26 cellular contexts compared by ENCODE assay signal in the genomic region with DNA sequence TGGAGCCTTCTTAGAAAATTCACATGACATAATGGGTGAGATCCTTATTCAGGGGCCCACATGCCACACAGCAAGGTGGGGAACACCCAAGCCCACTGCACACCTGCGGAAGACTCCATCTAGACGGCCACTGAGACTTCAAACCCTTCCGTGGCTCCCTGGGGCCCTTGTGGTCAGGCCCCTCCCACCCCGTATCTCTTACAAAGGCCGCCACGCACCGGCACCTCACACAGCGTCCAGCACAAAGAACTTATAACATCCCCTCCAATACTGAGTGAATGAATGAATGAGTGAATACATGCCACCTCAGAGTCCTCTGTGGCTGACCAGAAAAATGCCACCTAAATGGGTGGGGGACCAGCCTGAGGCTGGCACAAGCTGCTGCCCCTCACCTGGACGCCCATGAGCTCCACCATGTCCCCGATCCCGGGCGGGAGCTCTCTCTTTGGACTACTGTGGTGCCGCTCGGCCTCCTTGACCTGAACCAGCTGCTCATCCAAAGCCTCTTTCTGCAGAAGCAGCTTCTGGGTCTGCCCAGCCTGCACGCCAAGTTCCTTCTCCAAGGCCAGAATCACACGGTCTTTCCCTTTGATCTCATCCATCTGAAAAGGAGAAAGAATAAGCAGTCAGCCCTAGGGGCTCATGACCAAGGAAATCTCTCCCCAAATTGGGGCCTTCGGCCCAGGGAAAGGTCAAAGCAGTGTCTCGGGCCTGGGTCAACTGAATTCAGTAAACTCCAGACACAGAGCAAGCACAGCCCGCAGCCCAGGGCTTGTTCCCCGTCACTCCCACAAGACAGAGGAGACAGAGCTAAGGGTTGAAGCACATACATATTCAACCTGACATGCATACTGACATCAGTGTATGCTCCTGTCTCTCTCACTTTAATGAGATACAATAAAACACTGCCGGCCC.
"Had no signal": no experiment of that assay in that cellular context is flagged by ENCODE, and none has a peak within 500 bp of the region (broad histone marks: within the 10 kb centered on the region; RNA-seq: fewer than 3 reads in every experiment).

No MANE protein-coding gene starts in this region.

- DNase-seq: caudate nucleus; cortex of kidney; effector memory CD4-positive, alpha-beta T cell; esophagus squamous epithelium; foreskin fibroblast; immature natural killer cell; kidney; left colon; left ventricle myocardium superior; mammary epithelial cell; natural killer cell; occipital lobe; pancreas; right lobe of liver; spleen; stimulated activated CD4-positive, alpha-beta T cell treated with anti-CD3 and anti-CD28 coated beads, Interleukin-15, amount 100 ng/mL, for 24 hours; stimulated activated CD4-positive, alpha-beta T cell treated with anti-CD3 and anti-CD28 coated beads, Interleukin-1b, Interleukin-23, amount 100 ng/mL, for 48 hours; stimulated activated CD4-positive, alpha-beta T cell treated with anti-CD3 and anti-CD28 coated beads, Interleukin-4, amount 100 ng/mL, for 4 hours; stimulated activated naive CD4-positive, alpha-beta T cell treated with Interleukin-2 at 50 U/mL for 16 hours; uterus had no signal

- H3K9me3 Mint-ChIP-seq: immature natural killer cell, natural killer cell, neural crest cell had no signal

- H3K36me3 Mint-ChIP-seq: natural killer cell had no signal

- H3K4me3 Mint-ChIP-seq: immature natural killer cell, natural killer cell, neural crest cell had no signal

- H3K27me3 ChIP-seq: pancreas, right lobe of liver, upper lobe of left lung, uterus had no signal

- H3K4me1 Mint-ChIP-seq: immature natural killer cell, natural killer cell had no signal

- H3K9me3 ChIP-seq: esophagus squamous epithelium, gastroesophageal sphincter, pancreas, prostate gland, right lobe of liver, spleen, suprapubic skin, upper lobe of left lung, uterus had no signal

- H3K27ac ChIP-seq: esophagus squamous epithelium, gastroesophageal sphincter, pancreas, right lobe of liver, spleen, suprapubic skin, tibial artery, upper lobe of left lung, uterus had no signal

- H3K4me1 ChIP-seq: esophagus squamous epithelium, gastroesophageal sphincter, pancreas, prostate gland, spleen, suprapubic skin, tibial artery, upper lobe of left lung, uterus had no signal

- H3K4me3 ChIP-seq: esophagus squamous epithelium, gastroesophageal sphincter, pancreas, prostate gland, right lobe of liver, spleen, suprapubic skin, tibial artery, upper lobe of left lung, uterus had no signal

- H3K36me3 ChIP-seq: esophagus squamous epithelium, gastroesophageal sphincter, pancreas, prostate gland, right lobe of liver, suprapubic skin, tibial artery, upper lobe of left lung, uterus had no signal

- ATAC-seq: gastroesophageal sphincter, left colon, left ventricle myocardium superior, natural killer cell, pancreas had no signal

- H3K27ac Mint-ChIP-seq: natural killer cell had no signal
